ENCODE assay signal across 8 cellular contexts in genomic region chr22:23281406-23282088, GRCh38.
DNase-seq lines count a peak whose midpoint lies in the region; ATAC-seq and TF ChIP-seq lines count a peak whose summit lies in the region.

No MANE protein-coding gene starts in this region.

- H3K4me3 ChIP-seq in Jurkat, Clone E6-1 (ENCODE audit: low read length), result peak overlapping the region; percentile 11; the same call in 1 of the 2 replicates

- DNase-seq in DMS153 (lab: John Stamatoyannopoulos, UW) (peak; percentile 43), RWPE1 (ENCODE audit: low spot score) (peak; percentile 74), foreskin keratinocyte (peak in 1 of 2 donors; percentile 71), nucleus accumbens (lab: John Stamatoyannopoulos, UW) (peak in 54 of 56 donors; percentile 38 to 90 (median 76)), stromal cell of bone marrow (ENCODE audit: low read depth) (peak; percentile 28)
- DNase-seq in Jurkat, Clone E6-1 (ENCODE audit: low read depth, low spot score), result peak; percentile 77
- DNase-seq in activated effector memory CD4-positive, alpha-beta T cell treated with Interleukin-2 at 50 U/mL for 16 hours, result peak; percentile 65

- CTCF ChIA-PET in RWPE1 (lab: Yijun Ruan, JAX), result interaction anchor here (0.6 to 1.6 kb wide), 18 partner anchors 9 to 570 kb away, joined by 3 to 16 read pairs (median 4); no protein-coding TSS in a partner anchor

- H3K4me1 ChIP-seq in foreskin keratinocyte, result peaks cover 8% of the 10 kb centered on the region

- POLR2A ChIA-PET in RWPE1 (lab: Yijun Ruan, JAX; ENCODE audit: low non-redundant PET), result no interaction called here

- ATAC-seq in foreskin keratinocyte (peak; percentile 76), GM19395 (IDR thresholded peaks at IDR 0.05; ENCODE audit: unreplicated experiment) (no peak)

- no peaks in the 10 kb centered on the region for H3K27me3 ChIP-seq in foreskin keratinocyte

- TF ChIP-seq CTCF in RWPE1 (conservative IDR thresholded peaks at IDR 0.05; ENCODE audit: low read depth) (peak; percentile 90), foreskin keratinocyte (conservative IDR thresholded peaks at IDR 0.05) (peak; percentile 93)

- H3K27ac ChIP-seq in RWPE1, result peak overlapping the region; percentile 97
- H3K27ac ChIP-seq in foreskin keratinocyte, result no peak overlapping the region
